19 cellular contexts compared by ENCODE assay signal in genomic region chr2:47023332-47023731, GRCh38.
"Had no signal": no experiment of that assay in that cellular context is flagged by ENCODE, and none has a peak within 500 bp of the region (broad histone marks: within the 10 kb centered on the region; RNA-seq: fewer than 3 reads in every experiment).

No MANE protein-coding gene starts in this region.

- H3K4me1 ChIP-seq: neural progenitor cell, pancreas had no signal

- H3K4me3 ChIP-seq: body of pancreas, lung, neural progenitor cell, pancreas, SK-N-MC had no signal

- H3K9me3 Mint-ChIP-seq: activated naive CD4-positive, alpha-beta T cell treated with anti-CD3 and anti-CD28 coated beads, Interleukin-2, amount 50 U/mL, for 24 hours; activated T-helper 2 cell treated with anti-CD3 and anti-CD28 coated beads, Interferon-gamma antibody, Interleukin-2, Interleukin-4, amounts not matched to agents 10 μg/mL and 5 μg/mL and 100 μg/mL, durations not matched to agents 14 hours and 24 hours and 36 hours; mesothelial cell of epicardium; neural progenitor cell; stimulated activated memory B cell treated with anti-CD40 and anti-IgM and Interleukin-4, amounts not matched to agents 10 μg/mL and 1 μg/mL and 100 μg/mL, for 72 hours; type B pancreatic cell had no signal

- H3K27ac ChIP-seq: body of pancreas, neural progenitor cell, pancreas, SK-N-MC had no signal

- H3K4me3 Mint-ChIP-seq: activated naive CD4-positive, alpha-beta T cell treated with anti-CD3 and anti-CD28 coated beads, Interleukin-2, amount 50 U/mL, for 24 hours; mesothelial cell of epicardium; neural progenitor cell; stimulated activated memory B cell treated with anti-CD40 and anti-IgM and Interleukin-4, amounts not matched to agents 10 μg/mL and 1 μg/mL and 100 μg/mL, for 72 hours; type B pancreatic cell had no signal

- ATAC-seq: body of pancreas; esophagus mucosa; left colon; pancreas; stimulated activated memory B cell treated with anti-CD40 and anti-IgM and Interleukin-4, amounts not matched to agents 10 μg/mL and 1 μg/mL and 100 μg/mL, for 72 hours had no signal

- H3K27me3 Mint-ChIP-seq: activated naive CD4-positive, alpha-beta T cell treated with anti-CD3 and anti-CD28 coated beads, Interleukin-2, amount 50 U/mL, for 24 hours; stimulated activated memory B cell treated with anti-CD40 and anti-IgM and Interleukin-4, amounts not matched to agents 10 μg/mL and 1 μg/mL and 100 μg/mL, for 72 hours; type B pancreatic cell had no signal

- H3K9me3 ChIP-seq: body of pancreas, pancreas had no signal

- DNase-seq: activated CD4-positive, alpha-beta T cell treated with anti-CD3 and anti-CD28 coated beads, Interleukin-2, amount 50 U/mL, for 4 hours; activated CD4-positive, CD25-positive, alpha-beta regulatory T cell treated with anti-CD3 and anti-CD28 coated beads, Interleukin-2, amount 50 U/mL, for 72 hours; amygdala; body of pancreas; caudate nucleus; left colon; stimulated activated CD4-positive, alpha-beta T cell treated with anti-CD3 and anti-CD28 coated beads, Interleukin-12 subunit alpha, Interleukin-12 subunit beta, amount 100 ng/mL, for 4 hours; stimulated activated CD4-positive, alpha-beta T cell treated with anti-CD3 and anti-CD28 coated beads, Interleukin-2, amount 100 ng/mL, for 24 hours; T1000 had no signal

- H3K27me3 ChIP-seq: body of pancreas, neural progenitor cell, pancreas had no signal

- H3K27ac Mint-ChIP-seq: activated naive CD4-positive, alpha-beta T cell treated with anti-CD3 and anti-CD28 coated beads, Interleukin-2, amount 50 U/mL, for 24 hours; activated T-helper 2 cell treated with anti-CD3 and anti-CD28 coated beads, Interferon-gamma antibody, Interleukin-2, Interleukin-4, amounts not matched to agents 10 μg/mL and 5 μg/mL and 100 μg/mL, durations not matched to agents 14 hours and 24 hours and 36 hours; mesothelial cell of epicardium; neural progenitor cell; type B pancreatic cell had no signal

- H3K4me1 Mint-ChIP-seq: mesothelial cell of epicardium; stimulated activated memory B cell treated with anti-CD40 and anti-IgM and Interleukin-4, amounts not matched to agents 10 μg/mL and 1 μg/mL and 100 μg/mL, for 72 hours had no signal

- H3K36me3 ChIP-seq: neural progenitor cell had no signal
